ENCODE assay signal across 1 cellular context in the genomic region with DNA sequence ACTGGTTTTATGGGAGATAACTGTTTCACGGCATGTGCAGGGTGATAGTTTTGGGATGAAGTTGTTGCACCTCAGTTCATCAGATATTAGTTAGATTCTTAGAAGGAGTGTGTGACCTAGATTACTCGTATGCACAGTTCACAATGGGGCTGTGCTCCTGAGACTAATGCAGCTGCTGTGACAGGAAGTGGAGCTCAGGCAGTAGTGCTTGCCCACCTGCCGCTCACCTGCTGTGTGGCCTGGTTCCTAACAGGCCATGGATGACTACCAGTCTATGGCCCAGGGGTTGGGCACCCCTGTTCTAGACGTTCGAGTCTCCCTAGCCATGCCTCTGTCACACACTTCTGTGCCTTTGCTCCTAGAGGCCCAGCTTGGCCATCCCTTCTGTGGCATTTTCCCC.
TF ChIP-seq lines count a peak whose summit lies in the region.

No MANE protein-coding gene starts in this region.

TF ChIP-seq in HepG2, 621 proteins besides CTCF, POLR2A, EP300 and RAD21:
- TF ChIP-seq, protein P1, sequence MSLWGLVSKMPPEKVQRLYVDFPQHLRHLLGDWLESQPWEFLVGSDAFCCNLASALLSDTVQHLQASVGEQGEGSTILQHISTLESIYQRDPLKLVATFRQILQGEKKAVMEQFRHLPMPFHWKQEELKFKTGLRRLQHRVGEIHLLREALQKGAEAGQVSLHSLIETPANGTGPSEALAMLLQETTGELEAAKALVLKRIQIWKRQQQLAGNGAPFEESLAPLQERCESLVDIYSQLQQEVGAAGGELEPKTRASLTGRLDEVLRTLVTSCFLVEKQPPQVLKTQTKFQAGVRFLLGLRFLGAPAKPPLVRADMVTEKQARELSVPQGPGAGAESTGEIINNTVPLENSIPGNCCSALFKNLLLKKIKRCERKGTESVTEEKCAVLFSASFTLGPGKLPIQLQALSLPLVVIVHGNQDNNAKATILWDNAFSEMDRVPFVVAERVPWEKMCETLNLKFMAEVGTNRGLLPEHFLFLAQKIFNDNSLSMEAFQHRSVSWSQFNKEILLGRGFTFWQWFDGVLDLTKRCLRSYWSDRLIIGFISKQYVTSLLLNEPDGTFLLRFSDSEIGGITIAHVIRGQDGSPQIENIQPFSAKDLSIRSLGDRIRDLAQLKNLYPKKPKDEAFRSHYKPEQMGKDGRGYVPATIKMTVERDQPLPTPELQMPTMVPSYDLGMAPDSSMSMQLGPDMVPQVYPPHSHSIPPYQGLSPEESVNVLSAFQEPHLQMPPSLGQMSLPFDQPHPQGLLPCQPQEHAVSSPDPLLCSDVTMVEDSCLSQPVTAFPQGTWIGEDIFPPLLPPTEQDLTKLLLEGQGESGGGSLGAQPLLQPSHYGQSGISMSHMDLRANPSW (CRISPR knock-in tag; IDR thresholded peaks at IDR 0.05; ENCODE audit: borderline replicate concordance): no peak
- TF ChIP-seq, protein P2, sequence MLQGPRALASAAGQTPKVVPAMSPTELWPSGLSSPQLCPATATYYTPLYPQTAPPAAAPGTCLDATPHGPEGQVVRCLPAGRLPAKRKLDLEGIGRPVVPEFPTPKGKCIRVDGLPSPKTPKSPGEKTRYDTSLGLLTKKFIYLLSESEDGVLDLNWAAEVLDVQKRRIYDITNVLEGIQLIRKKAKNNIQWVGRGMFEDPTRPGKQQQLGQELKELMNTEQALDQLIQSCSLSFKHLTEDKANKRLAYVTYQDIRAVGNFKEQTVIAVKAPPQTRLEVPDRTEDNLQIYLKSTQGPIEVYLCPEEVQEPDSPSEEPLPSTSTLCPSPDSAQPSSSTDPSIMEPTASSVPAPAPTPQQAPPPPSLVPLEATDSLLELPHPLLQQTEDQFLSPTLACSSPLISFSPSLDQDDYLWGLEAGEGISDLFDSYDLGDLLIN (CRISPR knock-in tag; IDR thresholded peaks at IDR 0.05; ENCODE audit: borderline replicate concordance): no peak
- no peak for TF ChIP-seq ZNF256 (CRISPR knock-in tag; conservative IDR thresholded peaks at IDR 0.05)
- no peak for TF ChIP-seq UBTF (CRISPR knock-in tag; IDR thresholded peaks at IDR 0.05)
- TF ChIP-seq ZNF30 (CRISPR knock-in tag; IDR thresholded peaks at IDR 0.05): no peak
- TF ChIP-seq GABPB1 (CRISPR knock-in tag; IDR thresholded peaks at IDR 0.05): no peak
TF ChIP-seq in HepG2: peak in this region for 0.
